Comparison of ENCODE assay signal across 18 cellular contexts in genomic region chr18:77617681-77618080, GRCh38.
"Had no signal": no experiment of that assay in that cellular context is flagged by ENCODE, and none has a peak within 500 bp of the region (broad histone marks: within the 10 kb centered on the region; RNA-seq: fewer than 3 reads in every experiment).

No MANE protein-coding gene starts in this region.

- H3K4me1 ChIP-seq: right atrium auricular region, tibial artery, upper lobe of left lung, uterus had no signal

- H3K4me3 Mint-ChIP-seq: naive thymus-derived CD8-positive, alpha-beta T cell; neural crest cell; stimulated activated effector memory CD8-positive, alpha-beta T cell treated with anti-CD3 and anti-CD28 coated beads, Interleukin-12 subunit alpha, Interleukin-12 subunit beta, amount 100 ng/mL, for 72 hours; stimulated activated naive CD8-positive, alpha-beta T cell treated with anti-CD3 and anti-CD28 coated beads, Interleukin-15, Interleukin-2, amounts not matched to agents 100 ng/mL and 50 ng/mL, for 24 hours had no signal

- DNase-seq: dermis blood vessel endothelial cell; foreskin melanocyte; head of caudate nucleus; kidney; left cardiac atrium; mucosa of descending colon; naive thymus-derived CD8-positive, alpha-beta T cell; ovary; stimulated activated CD4-positive, alpha-beta T cell treated with anti-CD3 and anti-CD28 coated beads, Interleukin-4, amount 100 ng/mL, for 1 hour; stimulated activated CD8-positive, alpha-beta memory T cell treated with anti-CD3 and anti-CD28 coated beads, Interleukin-4, amount 100 ng/mL, for 48 hours; tibial artery; upper lobe of left lung; uterus had no signal

- H3K9me3 Mint-ChIP-seq: naive thymus-derived CD8-positive, alpha-beta T cell; neural crest cell; stimulated activated effector memory CD8-positive, alpha-beta T cell treated with anti-CD3 and anti-CD28 coated beads, Interleukin-12 subunit alpha, Interleukin-12 subunit beta, amount 100 ng/mL, for 72 hours; stimulated activated naive CD8-positive, alpha-beta T cell treated with anti-CD3 and anti-CD28 coated beads, Interleukin-15, Interleukin-2, amounts not matched to agents 100 ng/mL and 50 ng/mL, for 24 hours had no signal

- H3K4me1 Mint-ChIP-seq: neural crest cell had no signal

- H3K4me2 ChIP-seq: hepatocyte had no signal

- H3K4me3 ChIP-seq: hepatocyte, mucosa of descending colon, ovary, right atrium auricular region, tibial artery, upper lobe of left lung, uterus had no signal

- H3K36me3 Mint-ChIP-seq: naive thymus-derived CD8-positive, alpha-beta T cell; stimulated activated effector memory CD8-positive, alpha-beta T cell treated with anti-CD3 and anti-CD28 coated beads, Interleukin-12 subunit alpha, Interleukin-12 subunit beta, amount 100 ng/mL, for 72 hours had no signal

- ATAC-seq: mucosa of descending colon; naive thymus-derived CD8-positive, alpha-beta T cell; stimulated activated effector memory CD8-positive, alpha-beta T cell treated with anti-CD3 and anti-CD28 coated beads, Interleukin-12 subunit alpha, Interleukin-12 subunit beta, amount 100 ng/mL, for 72 hours had no signal

- H3K9me3 ChIP-seq: mucosa of descending colon, ovary, right atrium auricular region, tibial artery, upper lobe of left lung, uterus had no signal

- H3K79me2 ChIP-seq: hepatocyte had no signal

- H3K27ac Mint-ChIP-seq: naive thymus-derived CD8-positive, alpha-beta T cell; stimulated activated effector memory CD8-positive, alpha-beta T cell treated with anti-CD3 and anti-CD28 coated beads, Interleukin-12 subunit alpha, Interleukin-12 subunit beta, amount 100 ng/mL, for 72 hours; stimulated activated naive CD8-positive, alpha-beta T cell treated with anti-CD3 and anti-CD28 coated beads, Interleukin-15, Interleukin-2, amounts not matched to agents 100 ng/mL and 50 ng/mL, for 24 hours had no signal

- H3K27me3 ChIP-seq: hepatocyte, ovary, right atrium auricular region, tibial artery, upper lobe of left lung, uterus had no signal

- H2AFZ ChIP-seq: hepatocyte had no signal

- H3K36me3 ChIP-seq: ovary, right atrium auricular region, tibial artery, upper lobe of left lung, uterus had no signal

- H3K27ac ChIP-seq: hepatocyte, ovary, right atrium auricular region, tibial artery, upper lobe of left lung, uterus had no signal
